Comparison of ENCODE assay signal across 18 cellular contexts in genomic region chr9:124350485-124351263, GRCh38.
DNase-seq lines count a peak whose midpoint lies in the region; ATAC-seq and TF ChIP-seq lines count a peak whose summit lies in the region.
"Had no signal": no experiment of that assay in that cellular context is flagged by ENCODE, and none has a peak within 500 bp of the region (broad histone marks: within the 10 kb centered on the region; RNA-seq: fewer than 3 reads in every experiment).

No MANE protein-coding gene starts in this region.

- no peak overlapping the region for H3K4ac ChIP-seq in neuronal stem cell (ENCODE audit: low read length)

- no peak overlapping the region for H4K8ac ChIP-seq in neuronal stem cell (ENCODE audit: low read depth, low read length)

- DNase-seq in CD14-positive monocyte (ENCODE audit: low spot score) = peak; percentile 24
- peak; percentile 63 for DNase-seq in coronary artery (ENCODE audit: low spot score)
- DNase-seq in neuronal stem cell (ENCODE audit: low spot score) = no peak
- DNase-seq in dermis blood vessel endothelial cell = no peak
- DNase-seq in NCI-H1436 (lab: John Stamatoyannopoulos, UW) = no peak
- DNase-seq: activated CD4-positive, alpha-beta T cell treated with anti-CD3 and anti-CD28 coated beads for 48 hours; activated naive CD8-positive, alpha-beta T cell treated with anti-CD3 and anti-CD28 coated beads for 36 hours; caudate nucleus; hippocampal formation; kidney glomerular epithelial cell; MG63; NCI-H2029 treated with DMSO at 0.1 percent for 48 hours; NCI-H510A treated with DMSO at 0.1 percent for 48 hours had no signal

- no peak overlapping the region for H3K14ac ChIP-seq in neuronal stem cell (ENCODE audit: low read length)

- no peak overlapping the region for H3K9ac ChIP-seq in neuronal stem cell (ENCODE audit: low read depth, low read length, poor library complexity)

- no peak overlapping the region for H2BK15ac ChIP-seq in neuronal stem cell (ENCODE audit: low read length)

- H3K79me1 ChIP-seq in neuronal stem cell (ENCODE audit: low read depth, low read length) = peaks cover 14% of the 10 kb centered on the region

- no peak overlapping the region for H2AK5ac ChIP-seq in neuronal stem cell (ENCODE audit: low read depth, low read length)

- H2AFZ ChIP-seq in neuronal stem cell (ENCODE audit: low read length) = no peak overlapping the region

- ATAC-seq in HG02970 (IDR thresholded peaks at IDR 0.05; ENCODE audit: low FRiP score, unreplicated experiment) (no peak), GM18873 (IDR thresholded peaks at IDR 0.05; ENCODE audit: low FRiP score, unreplicated experiment) (no peak)
- ATAC-seq: HCT116 had no signal

- no peaks in the 10 kb centered on the region for H3K9me3 ChIP-seq in neuronal stem cell (replicated peaks in 1 of 2; ENCODE audit: control insufficient read depth in 2 of 2, insufficient read depth in 1 of 2, low read depth in 1 of 2, low read length in 2 of 2)
- H3K9me3 ChIP-seq: MG63 had no signal

- TF ChIP-seq CTCF in CD14-positive monocyte (IDR thresholded peaks at IDR 0.05) (no peak), coronary artery (IDR thresholded peaks at IDR 0.05) (no peak)

- no CpG with 5 or more reads among the region's 17 CpGs for WGBS in neuronal stem cell (ENCODE audit: extremely low coverage in 2 of 2, insufficient read length in 2 of 2, insufficient replicate concordance in 1 of 2), 2 donors

- no peak overlapping the region for H3K4me3 Mint-ChIP-seq in CD14-positive monocyte
- H3K4me3 Mint-ChIP-seq: activated naive CD8-positive, alpha-beta T cell treated with anti-CD3 and anti-CD28 coated beads for 36 hours had no signal

- peak overlapping the region; percentile 44 for H3K23ac ChIP-seq in neuronal stem cell (ENCODE audit: low read depth, low read length, poor library complexity)

- no peak overlapping the region for H2BK120ac ChIP-seq in neuronal stem cell (ENCODE audit: low read depth, low read length)

- peak overlapping the region; percentile 50 for H3K18ac ChIP-seq in neuronal stem cell (ENCODE audit: low read length)

- H3K4me1 Mint-ChIP-seq in CD14-positive monocyte = peaks cover 9% of the 10 kb centered on the region
- H3K4me1 Mint-ChIP-seq: activated naive CD8-positive, alpha-beta T cell treated with anti-CD3 and anti-CD28 coated beads for 36 hours had no signal

- H3K36me3 Mint-ChIP-seq in CD14-positive monocyte = peaks cover 87 to 96% of the 10 kb centered on the region in 2 donors

- H3K4me3 ChIP-seq in coronary artery (no peak overlapping the region), neuronal stem cell (ENCODE audit: low read length in 2 of 2) (no peak overlapping the region)
- H3K4me3 ChIP-seq: MG63, SK-N-MC had no signal

- H3K4me2 ChIP-seq in neuronal stem cell (ENCODE audit: insufficient read depth, low read length, poor library complexity, severe bottlenecking) = no peak overlapping the region

- H3K27ac Mint-ChIP-seq in CD14-positive monocyte = peak overlapping the region in 1 of 7 donors; percentile 66

- H2BK5ac ChIP-seq in neuronal stem cell (ENCODE audit: low read length) = no peak overlapping the region

- peak; percentile 6 for TF ChIP-seq POLR2A in GM19099 (IDR thresholded peaks at IDR 0.05; ENCODE audit: extremely low read depth, insufficient read length, low read depth)

- H3K27me3 ChIP-seq in neuronal stem cell (ENCODE audit: control insufficient read depth in 3 of 3, insufficient read depth in 3 of 3, low read depth in 1 of 3, low read length in 3 of 3) = no peaks in the 10 kb centered on the region
- H3K27me3 ChIP-seq: MG63 had no signal

- no peak overlapping the region for H3K27ac ChIP-seq in coronary artery
- H3K27ac ChIP-seq in neuronal stem cell (replicated peaks; ENCODE audit: low read length) = no peak overlapping the region
- H3K27ac ChIP-seq: SK-N-MC had no signal

- no peaks in the 10 kb centered on the region for H3K27me3 Mint-ChIP-seq in CD14-positive monocyte (ENCODE audit: low read depth in 3 of 3)
- H3K27me3 Mint-ChIP-seq: activated naive CD8-positive, alpha-beta T cell treated with anti-CD3 and anti-CD28 coated beads for 36 hours had no signal

- H3K9me3 Mint-ChIP-seq in CD14-positive monocyte = peaks cover 0 to 3% (median 0%) of the 10 kb centered on the region in 7 donors
- H3K9me3 Mint-ChIP-seq: activated naive CD8-positive, alpha-beta T cell treated with anti-CD3 and anti-CD28 coated beads for 36 hours had no signal

- intact Hi-C loops in CD14-positive monocyte (cut with micrococcal nuclease) = no loop called here

- H3K4me1 ChIP-seq in neuronal stem cell (ENCODE audit: control insufficient read depth in 2 of 2, insufficient read depth in 1 of 2, low read depth in 1 of 2, low read length in 2 of 2) = peaks cover 10 to 19% of the 10 kb centered on the region in 2 donors

- H3K36me3 ChIP-seq in neuronal stem cell (replicated peaks in 1 of 2; ENCODE audit: control insufficient read depth in 2 of 2, insufficient read depth in 2 of 2, low read length in 2 of 2) = peaks cover 54 to 100% of the 10 kb centered on the region in 2 donors

- H2BK12ac ChIP-seq in neuronal stem cell (ENCODE audit: low read length) = no peak overlapping the region

- H4K91ac ChIP-seq in neuronal stem cell (ENCODE audit: low read depth, low read length, poor library complexity) = no peak overlapping the region

Comparison
In these comparisons a context has a peak if more than half of its experiments do, and no peak if none do; other contexts are left out.
1. DNase-seq: peak in CD14-positive monocyte (single experiment) and coronary artery (single experiment); none in neuronal stem cell (single experiment), dermis blood vessel endothelial cell (single experiment) and NCI-H1436 (single experiment).